ENCODE assay signal across 8 cellular contexts in genomic region chr13:110395616-110396015, GRCh38.
DNase-seq lines count a peak whose midpoint lies in the region; ATAC-seq and TF ChIP-seq lines count a peak whose summit lies in the region.
"Not testable (repeated sequence)": the region's sequence is repeated elsewhere in the genome, so short reads cannot be mapped to it uniquely, and the experiment has no call there.

No MANE protein-coding gene starts in this region.

- H3K4me3 ChIP-seq in ACC112 (ENCODE audit: low read depth, low read length); SJSA1; coronary artery; heart right ventricle; muscle layer of duodenum (ENCODE audit: low read depth in 1 of 2, low read length in 2 of 2); rectal smooth muscle tissue (ENCODE audit: low read length); stomach smooth muscle (ENCODE audit: low read length in 2 of 2); vagina: not testable (repeated sequence)

- ATAC-seq in heart right ventricle: not testable (repeated sequence)

- H3K79me2 ChIP-seq in ACC112 (ENCODE audit: control insufficient read depth, insufficient read depth, low read length, unreplicated experiment): peaks cover 15% of the 10 kb centered on the region

- intact Hi-C loops in heart right ventricle (cut with DNase I): loop anchor here in 1 of 10 donors (5.0 kb wide), 1 partner anchor 33 kb away; no protein-coding TSS in a partner anchor
- intact Hi-C loops in vagina (cut with DNase I): loop anchor here (5.0 kb wide), 1 partner anchor 88 kb away; the partner anchor contains the start of genes COL4A1 and COL4A2

- H3K9ac ChIP-seq in rectal smooth muscle tissue (ENCODE audit: low read length): not testable (repeated sequence)
- peak overlapping the region in 1 of 2 donors; percentile 68 for H3K9ac ChIP-seq in stomach smooth muscle (ENCODE audit: low read length in 2 of 2)

- H3K36me3 ChIP-seq in ACC112 (ENCODE audit: insufficient read depth, low read length): peaks cover 12% of the 10 kb centered on the region; the same call in 1 of the 2 replicates
- not testable (repeated sequence) for H3K36me3 ChIP-seq in SJSA1; heart right ventricle; muscle layer of duodenum (ENCODE audit: control insufficient read depth in 1 of 2, insufficient read depth in 2 of 2, low read length in 2 of 2); rectal smooth muscle tissue (ENCODE audit: control insufficient read depth, insufficient read depth, low read length); stomach smooth muscle (ENCODE audit: control insufficient read depth in 2 of 2, insufficient read depth in 2 of 2, low read length in 2 of 2); vagina

- H3K4me1 ChIP-seq in ACC112 (ENCODE audit: control insufficient read depth, insufficient read depth, low read length, unreplicated experiment) (peaks cover 90% of the 10 kb centered on the region), SJSA1 (replicated peaks) (peaks cover 87% of the 10 kb centered on the region), heart right ventricle (peaks cover 13 to 90% (median 74%) of the 10 kb centered on the region in 9 donors), muscle layer of duodenum (ENCODE audit: control insufficient read depth in 1 of 2, insufficient read depth in 2 of 2, low read length in 2 of 2) (peaks cover 8 to 17% of the 10 kb centered on the region in 2 donors), rectal smooth muscle tissue (ENCODE audit: control insufficient read depth, insufficient read depth, low read length) (peaks cover 44% of the 10 kb centered on the region), stomach smooth muscle (ENCODE audit: control insufficient read depth, insufficient read depth, low read length) (peaks cover 61% of the 10 kb centered on the region), vagina (peaks cover 42% of the 10 kb centered on the region)

- H3K27me3 ChIP-seq in ACC112 (ENCODE audit: insufficient read depth, low read length); SJSA1 (replicated peaks); heart right ventricle; muscle layer of duodenum (ENCODE audit: low read depth, low read length); rectal smooth muscle tissue (ENCODE audit: control insufficient read depth, insufficient read depth, low read length); stomach smooth muscle (ENCODE audit: control insufficient read depth in 1 of 2, insufficient read depth in 2 of 2, low read length in 2 of 2); vagina: not testable (repeated sequence)

- H3K27ac ChIP-seq in ACC112 (ENCODE audit: low read depth, low read length) (peak overlapping the region; percentile 99), SJSA1 (peak overlapping the region; percentile 92), coronary artery (peak overlapping the region; percentile 98), heart right ventricle (peak overlapping the region in 8 of 10 donors; percentile 69 to 94 (median 81)), muscle layer of duodenum (ENCODE audit: low read length) (peak overlapping the region; percentile 91), rectal smooth muscle tissue (ENCODE audit: low read depth, low read length) (peak overlapping the region; percentile 95), stomach smooth muscle (ENCODE audit: low read length) (peak overlapping the region; percentile 98), vagina (peak overlapping the region; percentile 89)

- TF ChIP-seq POLR2A in vagina (IDR thresholded peaks at IDR 0.05): not testable (repeated sequence)

- WGBS in heart right ventricle, 2 donors: 93 to 95% methylated on average over 14 of the region's 14 CpGs

- H2AFZ ChIP-seq in ACC112 (ENCODE audit: low read length, unreplicated experiment): not testable (repeated sequence)

- TF ChIP-seq CTCF in coronary artery (IDR thresholded peaks at IDR 0.05); heart right ventricle (IDR thresholded peaks at IDR 0.05); vagina (IDR thresholded peaks at IDR 0.05): not testable (repeated sequence)

- DNase-seq in SJSA1 (ENCODE audit: low read depth in 1 of 2, low spot score in 2 of 2): peak in 1 of 2 experiments; percentile 44
- DNase-seq in coronary artery (ENCODE audit: low spot score); heart right ventricle; vagina (ENCODE audit: extremely low spot score in 2 of 2): not testable (repeated sequence)

- not testable (repeated sequence) for H3K9me3 ChIP-seq in SJSA1 (replicated peaks); heart right ventricle; muscle layer of duodenum (ENCODE audit: control insufficient read depth in 1 of 2, low read length in 2 of 2); stomach smooth muscle (ENCODE audit: control insufficient read depth in 2 of 2, low read length in 2 of 2); vagina
